In genomic region chr3:168844502-168845482, GRCh38 we compare ENCODE assay signal across 30 cellular contexts.
"Had no signal": no experiment of that assay in that cellular context is flagged by ENCODE, and none has a peak within 500 bp of the region (broad histone marks: within the 10 kb centered on the region; RNA-seq: fewer than 3 reads in every experiment).

No MANE protein-coding gene starts in this region.

- H3K36me3 Mint-ChIP-seq: activated naive CD8-positive, alpha-beta T cell treated with anti-CD3 and anti-CD28 coated beads for 36 hours had no signal

- H3K9me3 ChIP-seq: MG63, SJCRH30 had no signal

- H3K4me1 ChIP-seq: SJCRH30 had no signal

- H3K4me3 ChIP-seq: MG63, SJCRH30, SK-N-MC had no signal

- ATAC-seq: activated CD8-positive, alpha-beta T cell treated with anti-CD3 and anti-CD28 coated beads for 36 hours; activated T-cell treated with anti-CD3 and anti-CD28 coated beads, Interleukin-2, amount 50 U/mL, for 72 hours; activated T-helper 17 cell treated with anti-CD3 and anti-CD28 coated beads, Interleukin-2, amount 50 U/mL, for 72 hours; Panc1 had no signal

- FAIRE-seq: colon had no signal

- H3K27ac Mint-ChIP-seq: activated CD4-positive, alpha-beta T cell treated with anti-CD3 and anti-CD28 coated beads, Interleukin-2, amount 10 ng/mL, durations not matched to agents 24 days and 14 days; activated CD8-positive, alpha-beta T cell treated with anti-CD3 and anti-CD28 coated beads for 36 hours; activated naive CD8-positive, alpha-beta T cell treated with anti-CD3 and anti-CD28 coated beads for 36 hours; activated T-cell treated with anti-CD3 and anti-CD28 coated beads, Interleukin-2, amount 50 U/mL, for 72 hours; activated T-helper 17 cell treated with anti-CD3 and anti-CD28 coated beads, Interleukin-2, amount 50 U/mL, for 72 hours had no signal

- H3K4me1 Mint-ChIP-seq: activated CD4-positive, alpha-beta T cell treated with anti-CD3 and anti-CD28 coated beads, Interleukin-2, amount 10 ng/mL, durations not matched to agents 24 days and 14 days; activated naive CD8-positive, alpha-beta T cell treated with anti-CD3 and anti-CD28 coated beads for 36 hours; activated T-helper 17 cell treated with anti-CD3 and anti-CD28 coated beads, Interleukin-2, amount 50 U/mL, for 72 hours had no signal

- H3K27me3 ChIP-seq: brain microvascular endothelial cell had no signal

- H3K36me3 ChIP-seq: brain microvascular endothelial cell, MG63, SJCRH30, WERI-Rb-1 had no signal

- H3K27ac ChIP-seq: brain microvascular endothelial cell, SJCRH30, SK-N-MC, WERI-Rb-1 had no signal

- H3K9me3 Mint-ChIP-seq: activated CD4-positive, alpha-beta T cell treated with anti-CD3 and anti-CD28 coated beads, Interleukin-2, amount 10 ng/mL, durations not matched to agents 24 days and 14 days; activated CD8-positive, alpha-beta T cell treated with anti-CD3 and anti-CD28 coated beads for 36 hours; activated naive CD8-positive, alpha-beta T cell treated with anti-CD3 and anti-CD28 coated beads for 36 hours; activated T-cell treated with anti-CD3 and anti-CD28 coated beads, Interleukin-2, amount 50 U/mL, for 72 hours; activated T-helper 17 cell treated with anti-CD3 and anti-CD28 coated beads, Interleukin-2, amount 50 U/mL, for 72 hours had no signal

- DNase-seq: activated CD4-positive, alpha-beta T cell treated with anti-CD3 and anti-CD28 coated beads, Interleukin-2, amount 10 ng/mL, durations not matched to agents 24 days and 14 days; activated CD4-positive, alpha-beta T cell treated with anti-CD3 and anti-CD28 coated beads, Interleukin-2, amount 50 U/mL, for 4 hours; activated CD8-positive, alpha-beta T cell treated with anti-CD3 and anti-CD28 coated beads for 36 hours; activated effector memory CD4-positive, alpha-beta T cell treated with anti-CD3 and anti-CD28 coated beads, Interleukin-2, amount 50 U/mL, for 16 hours; activated naive CD4-positive, alpha-beta T cell; activated naive CD4-positive, alpha-beta T cell treated with anti-CD3 and anti-CD28 coated beads, Interleukin-2, amount 50 U/mL, for 16 hours; activated naive CD8-positive, alpha-beta T cell treated with anti-CD3 and anti-CD28 coated beads for 36 hours; activated T-cell treated with anti-CD3 and anti-CD28 coated beads, Interleukin-2, amount 50 U/mL, for 1 hour; activated T-cell treated with anti-CD3 and anti-CD28 coated beads, Interleukin-2, amount 50 U/mL, for 72 hours; amniotic stem cell; aorta; brain microvascular endothelial cell; central memory CD4-positive, alpha-beta T cell; Kasumi-1; MG63; NCI-H1092; NCI-H1436 treated with DMSO at 0.1 percent for 48 hours; NCI-H1694 treated with DMSO at 0.1 percent for 48 hours; NCI-H2029 treated with DMSO at 0.1 percent for 48 hours; NCI-H345; NCI-H524 treated with DMSO at 0.1 percent for 48 hours; NCI-H748 treated with DMSO at 0.1 percent for 48 hours; SHP77; SJCRH30; T1000; WERI-Rb-1 had no signal

- H3K4me3 Mint-ChIP-seq: activated CD4-positive, alpha-beta T cell treated with anti-CD3 and anti-CD28 coated beads, Interleukin-2, amount 10 ng/mL, durations not matched to agents 24 days and 14 days; activated CD8-positive, alpha-beta T cell treated with anti-CD3 and anti-CD28 coated beads for 36 hours; activated naive CD8-positive, alpha-beta T cell treated with anti-CD3 and anti-CD28 coated beads for 36 hours; activated T-cell treated with anti-CD3 and anti-CD28 coated beads, Interleukin-2, amount 50 U/mL, for 72 hours; activated T-helper 17 cell treated with anti-CD3 and anti-CD28 coated beads, Interleukin-2, amount 50 U/mL, for 72 hours had no signal
